ENCODE assay signal across 27 cellular contexts in the genomic region with DNA sequence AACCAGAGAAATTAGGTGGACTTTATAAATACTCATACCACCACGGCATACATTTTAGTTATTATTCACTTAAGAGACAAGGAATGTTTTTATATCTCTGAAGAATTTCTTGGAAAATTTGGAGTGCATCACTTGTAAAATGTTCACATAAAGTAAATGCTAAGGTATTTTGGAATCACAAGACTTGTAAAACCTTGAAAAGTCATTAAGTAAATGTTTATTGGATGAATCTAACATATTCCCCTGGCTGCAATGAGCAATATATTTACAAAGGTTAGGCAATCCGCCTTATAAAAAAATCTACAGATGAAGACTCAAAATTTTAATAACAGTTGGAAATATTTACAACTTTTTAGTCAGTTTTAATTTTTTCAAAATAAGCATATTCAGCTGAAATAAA.
"Had no signal": no experiment of that assay in that cellular context is flagged by ENCODE, and none has a peak within 500 bp of the region (broad histone marks: within the 10 kb centered on the region; RNA-seq: fewer than 3 reads in every experiment).

No MANE protein-coding gene starts in this region.

- H3K4me3 ChIP-seq: colonic mucosa, dorsolateral prefrontal cortex, esophagus muscularis mucosa, esophagus squamous epithelium, gastrocnemius medialis, gastroesophageal sphincter, heart left ventricle, heart right ventricle, hepatocyte had no signal

- H3K9me3 ChIP-seq: colonic mucosa, esophagus muscularis mucosa, esophagus squamous epithelium, gastrocnemius medialis had no signal

- H3K27me3 ChIP-seq: colonic mucosa, dorsolateral prefrontal cortex, esophagus muscularis mucosa, esophagus squamous epithelium, foreskin keratinocyte, gastrocnemius medialis, gastroesophageal sphincter, heart left ventricle, heart right ventricle, hepatocyte had no signal

- H3K36me3 ChIP-seq: colonic mucosa, esophagus muscularis mucosa, esophagus squamous epithelium, gastrocnemius medialis, gastroesophageal sphincter, heart left ventricle, heart right ventricle had no signal

- H3K4me2 ChIP-seq: hepatocyte had no signal

- ATAC-seq: effector memory CD8-positive, alpha-beta T cell; esophagus mucosa; foreskin keratinocyte; gastrocnemius medialis; gastroesophageal sphincter; heart left ventricle; heart right ventricle had no signal

- H3K79me2 ChIP-seq: hepatocyte had no signal

- H3K27ac ChIP-seq: colonic mucosa, dorsolateral prefrontal cortex, epithelial cell of prostate, esophagus muscularis mucosa, esophagus squamous epithelium, foreskin keratinocyte, gastrocnemius medialis, gastroesophageal sphincter, heart left ventricle, heart right ventricle, hepatocyte had no signal

- FAIRE-seq: colon, endometrium, endothelial cell of umbilical vein had no signal

- H2AFZ ChIP-seq: hepatocyte had no signal

- DNase-seq: colonic mucosa; cortex of kidney; dermis blood vessel endothelial cell; dorsolateral prefrontal cortex; effector CD4-positive, alpha-beta T cell; effector CD8-positive, alpha-beta T cell; effector memory CD4-positive, alpha-beta T cell; effector memory CD8-positive, alpha-beta T cell; endodermal cell; erythroblast; esophagus squamous epithelium; foreskin fibroblast; foreskin keratinocyte; foreskin melanocyte; gastrocnemius medialis; glutamatergic neuron; head of caudate nucleus; heart left ventricle; heart right ventricle had no signal

- H3K4me1 ChIP-seq: colonic mucosa, esophagus muscularis mucosa, esophagus squamous epithelium, foreskin keratinocyte, gastrocnemius medialis, gastroesophageal sphincter, heart left ventricle, heart right ventricle had no signal
